In the genomic region with DNA sequence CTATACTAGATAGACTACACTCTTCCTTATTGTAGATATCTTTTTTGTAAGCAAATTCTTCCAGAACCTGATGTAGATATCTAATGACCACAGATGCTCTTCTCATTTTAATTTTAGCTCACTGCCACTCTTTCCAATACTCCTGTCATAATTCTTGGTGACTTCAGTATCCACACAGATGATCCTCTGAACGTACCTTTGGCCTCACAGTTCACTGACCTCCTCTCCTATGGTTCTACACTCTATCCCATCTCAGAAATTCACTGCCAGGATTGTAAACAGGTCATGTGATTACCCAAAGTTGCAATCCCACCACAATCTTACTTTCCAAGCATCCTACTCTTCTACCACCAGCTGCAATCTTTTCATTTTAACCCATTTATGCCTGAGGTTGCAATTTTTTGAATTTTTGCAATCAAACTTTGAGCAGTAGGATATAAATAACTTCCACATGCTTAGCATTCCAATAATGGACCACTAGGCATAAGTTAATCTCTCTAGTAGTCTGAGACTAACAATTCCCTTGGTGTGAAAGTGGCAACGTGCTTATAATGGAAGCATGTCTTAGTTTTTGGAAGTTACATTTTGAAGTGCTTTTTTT, we compare ENCODE assay signal across 31 cellular contexts.
"Had no signal": no experiment of that assay in that cellular context is flagged by ENCODE, and none has a peak within 500 bp of the region (broad histone marks: within the 10 kb centered on the region; RNA-seq: fewer than 3 reads in every experiment).

No MANE protein-coding gene starts in this region.

- ATAC-seq: activated CD8-positive, alpha-beta memory T cell treated with anti-CD3 and anti-CD28 coated beads, Interleukin-2, amount 10 ng/mL, durations not matched to agents 7 days and 5 days; activated CD8-positive, alpha-beta T cell treated with anti-CD3 and anti-CD28 coated beads, Interleukin-2, amount 10 ng/mL, durations not matched to agents 7 days and 5 days; activated naive CD8-positive, alpha-beta T cell treated with anti-CD3 and anti-CD28 coated beads, Interleukin-2, amount 50 U/mL, for 24 hours; body of pancreas; effector memory CD8-positive, alpha-beta T cell; foreskin keratinocyte; gastrocnemius medialis; heart right ventricle; WTC11 had no signal

- FAIRE-seq: colon, TTC549 had no signal

- H3K4me3 ChIP-seq: adrenal gland, body of pancreas, esophagus muscularis mucosa, gastrocnemius medialis, heart right ventricle had no signal

- H3K27ac ChIP-seq: adrenal gland, body of pancreas, esophagus muscularis mucosa, foreskin keratinocyte, gastrocnemius medialis, heart right ventricle, VCaP had no signal

- H3K4me1 ChIP-seq: adrenal gland, body of pancreas, esophagus muscularis mucosa, gastrocnemius medialis, heart right ventricle had no signal

- H3K27me3 ChIP-seq: adrenal gland, body of pancreas, esophagus muscularis mucosa, foreskin keratinocyte, gastrocnemius medialis, heart right ventricle had no signal

- DNase-seq: activated CD4-positive, alpha-beta T cell treated with anti-CD3 and anti-CD28 coated beads for 48 hours; activated CD4-positive, alpha-beta T cell treated with anti-CD3 and anti-CD28 coated beads, Interleukin-2, amount 50 U/mL, for 1 hour; activated CD4-positive, alpha-beta T cell treated with anti-CD3 and anti-CD28 coated beads, Interleukin-2, amount 50 U/mL, for 48 hours; activated CD8-positive, alpha-beta memory T cell treated with anti-CD3 and anti-CD28 coated beads, Interleukin-2, amount 10 ng/mL, durations not matched to agents 7 days and 5 days; activated CD8-positive, alpha-beta memory T cell treated with anti-CD3 and anti-CD28 coated beads, Interleukin-2, amount 50 U/mL, for 4 hours; activated CD8-positive, alpha-beta T cell treated with anti-CD3 and anti-CD28 coated beads, Interleukin-2, amount 10 ng/mL, durations not matched to agents 7 days and 5 days; activated effector memory CD4-positive, alpha-beta T cell treated with anti-CD3 and anti-CD28 coated beads, Interleukin-2, amount 50 U/mL, for 16 hours; activated naive CD4-positive, alpha-beta T cell treated with anti-CD3 and anti-CD28 coated beads for 36 hours; activated naive CD8-positive, alpha-beta T cell treated with anti-CD3 and anti-CD28 coated beads for 36 hours; activated naive CD8-positive, alpha-beta T cell treated with anti-CD3 and anti-CD28 coated beads, Interleukin-2, amount 50 U/mL, for 24 hours; activated T-cell treated with anti-CD3 and anti-CD28 coated beads, Interleukin-2, amount 50 U/mL, for 1 hour; activated T-cell treated with anti-CD3 and anti-CD28 coated beads, Interleukin-2, amount 50 U/mL, for 48 hours; adrenal gland; amygdala; aorta; body of pancreas; caudate nucleus; cortex of kidney; dermis blood vessel endothelial cell; effector CD4-positive, alpha-beta T cell; effector memory CD8-positive, alpha-beta T cell; erythroblast; foreskin keratinocyte; gastrocnemius medialis; heart right ventricle; T-helper 2 cell had no signal

- H3K9me3 ChIP-seq: adrenal gland, body of pancreas, esophagus muscularis mucosa, gastrocnemius medialis, heart right ventricle had no signal
